Comparison of ENCODE assay signal across 16 cellular contexts in the genomic region with DNA sequence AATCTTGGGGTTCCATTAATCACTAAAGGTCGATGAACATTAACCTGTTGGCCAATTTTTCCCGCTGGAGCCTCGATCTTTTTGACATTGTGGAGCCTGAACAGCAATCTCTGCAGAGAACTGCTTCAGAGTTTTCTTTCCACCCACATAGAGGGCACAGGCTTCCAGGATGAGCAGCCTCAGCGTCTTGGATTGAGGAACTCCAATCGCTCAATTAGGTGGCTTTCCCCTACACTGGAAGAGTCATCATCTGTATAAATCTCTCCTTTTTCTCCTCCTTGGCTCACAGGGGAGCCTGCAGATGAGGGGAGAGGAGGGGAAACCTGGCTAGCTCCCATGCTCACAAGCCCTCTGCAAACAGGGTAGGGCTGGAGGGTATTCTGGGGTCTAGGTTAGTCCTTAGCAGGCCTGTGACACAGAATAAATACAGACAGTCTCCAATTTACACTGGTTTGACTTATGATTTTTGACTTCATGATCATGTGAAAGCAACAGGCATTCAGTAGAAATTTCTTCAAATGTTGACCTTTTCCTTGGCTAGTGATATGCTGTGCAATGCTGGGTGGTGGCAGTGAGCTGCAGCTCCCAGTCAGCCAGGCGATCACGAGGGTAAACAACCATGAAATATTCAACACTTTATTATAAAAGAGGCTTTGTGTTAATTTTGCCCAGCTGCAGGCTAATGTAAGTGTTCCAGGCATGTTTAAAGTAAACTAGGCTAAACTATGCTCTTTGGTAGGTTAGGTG.
"Had no signal": no experiment of that assay in that cellular context is flagged by ENCODE, and none has a peak within 500 bp of the region (broad histone marks: within the 10 kb centered on the region; RNA-seq: fewer than 3 reads in every experiment).

No MANE protein-coding gene starts in this region.

- H3K4me3 Mint-ChIP-seq: activated CD8-positive, alpha-beta T cell treated with anti-CD3 and anti-CD28 coated beads for 36 hours; activated T-cell treated with anti-CD3 and anti-CD28 coated beads, Interleukin-2, amount 50 U/mL, for 72 hours; immature natural killer cell; natural killer cell treated with Interleukin-12 subunit alpha and Interleukin-12 subunit beta and Interleukin-15 and Interleukin-18, amount 100 ng/mL, for 72 hours had no signal

- H3K9me3 ChIP-seq: SJSA1, stomach, transverse colon had no signal

- H3K4me3 ChIP-seq: cardiac muscle cell, SJSA1, stomach, transverse colon had no signal

- DNase-seq: activated CD8-positive, alpha-beta memory T cell treated with anti-CD3 and anti-CD28 coated beads, Interleukin-2, amount 50 U/mL, for 4 hours; activated CD8-positive, alpha-beta T cell treated with anti-CD3 and anti-CD28 coated beads for 36 hours; activated T-cell treated with anti-CD3 and anti-CD28 coated beads, Interleukin-2, amount 50 U/mL, for 72 hours; cortex of kidney; effector memory CD4-positive, alpha-beta T cell; immature natural killer cell; left colon; stimulated activated CD4-positive, alpha-beta T cell treated with anti-CD3 and anti-CD28 coated beads, Interleukin-4, amount 100 ng/mL, for 4 hours; stomach; T1000; transverse colon had no signal

- H3K27ac Mint-ChIP-seq: activated CD8-positive, alpha-beta T cell treated with anti-CD3 and anti-CD28 coated beads for 36 hours; activated T-cell treated with anti-CD3 and anti-CD28 coated beads, Interleukin-2, amount 50 U/mL, for 72 hours; immature natural killer cell; natural killer cell treated with Interleukin-12 subunit alpha and Interleukin-12 subunit beta and Interleukin-15 and Interleukin-18, amount 100 ng/mL, for 72 hours had no signal

- H3K36me3 Mint-ChIP-seq: immature natural killer cell; natural killer cell treated with Interleukin-12 subunit alpha and Interleukin-12 subunit beta and Interleukin-15 and Interleukin-18, amount 100 ng/mL, for 72 hours had no signal

- H3K4me1 Mint-ChIP-seq: immature natural killer cell had no signal

- H3K27me3 ChIP-seq: cardiac muscle cell, SJSA1, stomach, transverse colon had no signal

- H3K9me3 Mint-ChIP-seq: activated CD8-positive, alpha-beta T cell treated with anti-CD3 and anti-CD28 coated beads for 36 hours; activated T-cell treated with anti-CD3 and anti-CD28 coated beads, Interleukin-2, amount 50 U/mL, for 72 hours; immature natural killer cell; natural killer cell treated with Interleukin-12 subunit alpha and Interleukin-12 subunit beta and Interleukin-15 and Interleukin-18, amount 100 ng/mL, for 72 hours had no signal

- H3K36me3 ChIP-seq: cardiac muscle cell, SJSA1, stomach, transverse colon had no signal

- H3K4me1 ChIP-seq: SJSA1, transverse colon had no signal

- H3K27ac ChIP-seq: cardiac muscle cell, epithelial cell of prostate, SJSA1, stomach, transverse colon, VCaP had no signal
